Comparison of ENCODE assay signal across 11 cellular contexts in genomic region chr1:180270767-180271639, GRCh38. TPM values are rescaled to one million over a fixed set of nuclear protein-coding genes. Genes with fewer than 3 reads are reported as not detected.
DNase-seq lines count a peak whose midpoint lies in the region; TF ChIP-seq lines count a peak whose summit lies in the region.
"Had no signal": no experiment of that assay in that cellular context is flagged by ENCODE, and none has a peak within 500 bp of the region (broad histone marks: within the 10 kb centered on the region; RNA-seq: fewer than 3 reads in every experiment).

No MANE protein-coding gene starts in this region.

- H2BK12ac ChIP-seq in H9 (ENCODE audit: insufficient read length, low read depth, low read length): no peak overlapping the region

- no peak overlapping the region for H3K4me3 ChIP-seq in SJCRH30
- H3K4me3 ChIP-seq: heart right ventricle had no signal

- no peak overlapping the region for H2BK15ac ChIP-seq in H9 (ENCODE audit: low read depth, low read length)

- H3K27ac ChIP-seq in H9 (ENCODE audit: insufficient read length, low read depth, low read length): no peak overlapping the region
- peak overlapping the region; percentile 81 for H3K27ac ChIP-seq in SJCRH30

- peaks cover 0 to 4% of the 10 kb centered on the region in 2 experiments; a peak in 1 of 5 replicates for H3K9me3 Mint-ChIP-seq in H9

- TF ChIP-seq CTCF in H9 (conservative IDR thresholded peaks at IDR 0.05): no peak

- H3K27me3 ChIP-seq in H9 (ENCODE audit: insufficient read depth, low read length) (no peaks in the 10 kb centered on the region), SJCRH30 (no peaks in the 10 kb centered on the region)

- H3K79me2 ChIP-seq in H9 (ENCODE audit: insufficient read depth, low read length): no peaks in the 10 kb centered on the region

- peaks cover 44 to 56% of the 10 kb centered on the region in 2 experiments for H3K4me1 Mint-ChIP-seq in H9

- peak overlapping the region in 1 of 2 experiments; percentile 33; a peak in 1 of 5 replicates for H3K4me3 Mint-ChIP-seq in H9

- H2BK120ac ChIP-seq in H9 (ENCODE audit: low read depth, low read length, poor library complexity, severe bottlenecking): no peak overlapping the region

- H3K14ac ChIP-seq in H9 (ENCODE audit: insufficient read depth, low read length): no peak overlapping the region

- H3K23me2 ChIP-seq in H9 (ENCODE audit: insufficient read length, low read depth, low read length, poor library complexity, severe bottlenecking): no peaks in the 10 kb centered on the region

- no peak overlapping the region for H3T11ph ChIP-seq in H9 (ENCODE audit: low read length)

- H3K27ac Mint-ChIP-seq in H9: peak overlapping the region; percentile 59 to 82 (median 74)

- no peaks in the 10 kb centered on the region for H4K20me1 ChIP-seq in H9 (ENCODE audit: control insufficient read depth, insufficient read depth, insufficient read length)

- no peak overlapping the region for H2BK5ac ChIP-seq in H9 (ENCODE audit: insufficient read length, low read length)

- H3K4me2 ChIP-seq in H9 (ENCODE audit: insufficient read depth, insufficient read length, low read length): no peak overlapping the region

- no peak overlapping the region for H2BK20ac ChIP-seq in H9 (ENCODE audit: low read depth, low read length, poor library complexity, severe bottlenecking)

- DNase-seq in H9 (no peak), SJCRH30 (peak; percentile 95 to 96), fibroblast of the conjunctiva (ENCODE audit: low read depth) (peak; percentile 21), occipital lobe (lab: John Stamatoyannopoulos, UW) (peak; percentile 11), SKM-1 treated with dmso at 0.1 percent for 144 hours (lab: John Stamatoyannopoulos, UW; ENCODE audit: unreplicated experiment) (no peak), COR-L47 (lab: John Stamatoyannopoulos, UW) (no peak), SHP77 (lab: John Stamatoyannopoulos, UW) (no peak)
- no peak for DNase-seq in activated effector memory CD4-positive, alpha-beta T cell treated with anti-CD3 and anti-CD28 coated beads, Interleukin-2, amount 50 U/mL, for 16 hours
- DNase-seq: activated CD4-positive, alpha-beta T cell treated with anti-CD3 and anti-CD28 coated beads for 4 hours; heart right ventricle had no signal

- H2AFZ ChIP-seq in H9 (ENCODE audit: low read length): no peak overlapping the region

- H3K9me3 ChIP-seq in H9 (ENCODE audit: control insufficient read depth, low read depth, low read length): no peaks in the 10 kb centered on the region
- no peaks in the 10 kb centered on the region for H3K9me3 ChIP-seq in SJCRH30 (replicated peaks)
- H3K9me3 ChIP-seq: heart right ventricle had no signal

- H3K4me1 ChIP-seq in H9 (ENCODE audit: insufficient read depth, low read length) (peaks cover 8% of the 10 kb centered on the region; the same call in 1 of the 2 replicates), SJCRH30 (peaks cover 52% of the 10 kb centered on the region)

- H2AK5ac ChIP-seq in H9 (ENCODE audit: insufficient read length, low read length): no peak overlapping the region

- peaks cover 2% of the 10 kb centered on the region for H3K27me3 Mint-ChIP-seq in H9 (ENCODE audit: low read depth)

- WGBS in H9 (ENCODE audit: extremely low coverage, insufficient read length, low lambda C conversion rate): no CpG with 5 or more reads among the region's 18 CpGs

- H3K36me3 ChIP-seq in SJCRH30: 0 out of 2 replicates have a peak, but pooled peaks cover 4% of the 10 kb centered on the region

- H3K4ac ChIP-seq in H9 (ENCODE audit: low read depth, low read length): no peak overlapping the region

- H4K91ac ChIP-seq in H9 (ENCODE audit: insufficient read length, low read depth, low read length): no peak overlapping the region

- no peak overlapping the region for H3K18ac ChIP-seq in H9 (ENCODE audit: insufficient read length, low read depth, low read length)

- H3K56ac ChIP-seq in H9 (ENCODE audit: insufficient read length, low read depth, low read length): no peak overlapping the region

- no peak overlapping the region for H3K23ac ChIP-seq in H9 (ENCODE audit: insufficient read length, low read depth, low read length)

- no peak overlapping the region for H4K5ac ChIP-seq in H9 (ENCODE audit: insufficient read length, low read depth, low read length)

- H4K8ac ChIP-seq in H9 (replicated peaks; ENCODE audit: insufficient read length, low read depth, low read length): no peak overlapping the region

- H3K79me1 ChIP-seq in H9 (ENCODE audit: insufficient read depth, low read depth, low read length, poor library complexity, severe bottlenecking): no peaks in the 10 kb centered on the region

- no peak overlapping the region for H3K9ac ChIP-seq in H9 (ENCODE audit: extremely low read depth, insufficient read length, low read length)

- peaks cover 26 to 35% (median 33%) of the 10 kb centered on the region in 3 experiments for H3K36me3 Mint-ChIP-seq in H9 (ENCODE audit: insufficient read depth in 1 of 3, low read depth in 3 of 3)

RNA-seq across cellular contexts. Expression of gene LHX4, which starts 40.9 kb away (rescaled TPM):
- total RNA-seq in H9 (2021): 1.9 and 2.0 TPM in 2 replicates
- 3.7 and 4.2 TPM in 2 replicates for total RNA-seq in SJCRH30 (2014; rRNA removed; shearing (Covaris generic))
- 0.31 TPM for total RNA-seq in occipital lobe
- total RNA-seq: heart right ventricle, sciatic nerve had no signal

Comparison
In these comparisons a context has a peak if more than half of its experiments do, and no peak if none do; other contexts are left out.
1. DNase-seq: peak in SJCRH30 (2 of 2), fibroblast of the conjunctiva (single experiment) and occipital lobe (single experiment); none in H9 (single experiment), SKM-1 treated with dmso at 0.1 percent for 144 hours (single experiment), COR-L47 (single experiment), SHP77 (0 of 2) and activated effector memory CD4-positive, alpha-beta T cell treated with anti-CD3 and anti-CD28 coated beads, Interleukin-2, amount 50 U/mL, for 16 hours (single experiment).